8 cellular contexts compared by ENCODE assay signal in the genomic region with DNA sequence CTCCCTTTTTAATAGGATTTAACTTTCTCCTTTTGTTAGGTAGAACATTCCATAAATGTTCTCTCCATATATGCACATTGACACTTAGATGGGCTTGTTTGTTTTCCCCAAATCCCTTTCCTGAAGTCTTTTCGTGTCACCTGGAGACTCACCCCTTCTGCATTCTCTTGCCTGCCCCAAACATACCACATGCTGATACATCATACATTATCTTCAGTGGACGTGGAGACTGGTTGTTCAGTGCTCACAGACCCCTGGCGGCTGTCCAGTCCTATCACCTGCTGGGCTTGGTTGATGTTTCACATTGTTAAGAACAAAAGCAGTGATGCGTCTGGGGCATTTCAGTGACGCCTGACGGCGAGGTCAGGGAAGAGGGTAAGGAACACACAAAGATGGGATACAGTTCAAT. TPM values are rescaled to one million over a fixed set of nuclear protein-coding genes. Genes with fewer than 3 reads are reported as not detected.
A peak's percentile ranks its signal among the peaks of the same experiment; 100 is the strongest.
DNase-seq lines count a peak whose midpoint lies in the region; ATAC-seq and TF ChIP-seq lines count a peak whose summit lies in the region.

No MANE protein-coding gene starts in this region.

- no peak overlapping the region for H3K9ac ChIP-seq in PC-3 (ENCODE audit: low read length)

- H3K9me3 ChIP-seq in A673 (ENCODE audit: low read depth, low read length, poor library complexity, severe bottlenecking) (no peaks in the 10 kb centered on the region), PC-3 (ENCODE audit: low read length) (no peaks in the 10 kb centered on the region)

- H3K4me2 ChIP-seq in PC-3 (ENCODE audit: low read length) = no peak overlapping the region

- no peaks in the 10 kb centered on the region for H3K36me3 ChIP-seq in A673 (ENCODE audit: insufficient read depth, low read length, poor library complexity, severe bottlenecking)
- H3K36me3 ChIP-seq in H7 (replicated peaks; ENCODE audit: control insufficient read depth, insufficient read depth, low read length) = no peaks in the 10 kb centered on the region
- H3K36me3 ChIP-seq in PC-3 (ENCODE audit: low read depth, low read length) = no peaks in the 10 kb centered on the region

- H3K9me2 ChIP-seq in PC-3 (replicated peaks; ENCODE audit: low read length) = no peaks in the 10 kb centered on the region

- H3K4me1 ChIP-seq in A673 (ENCODE audit: insufficient read depth, low read length, poor library complexity, severe bottlenecking) = peaks cover 31% of the 10 kb centered on the region
- H3K4me1 ChIP-seq in PC-3 (ENCODE audit: insufficient read depth, low read length) = peaks cover 21% of the 10 kb centered on the region; the same call in 1 of the 2 replicates

- H3K27ac ChIP-seq in A673 (ENCODE audit: low read depth, low read length, poor library complexity, severe bottlenecking) = no peak overlapping the region
- H3K27ac ChIP-seq in PC-3 (ENCODE audit: low read length) = no peak overlapping the region

- no peaks in the 10 kb centered on the region for H3K27me3 ChIP-seq in A673 (replicated peaks; ENCODE audit: insufficient read depth, low read depth, low read length, poor library complexity)
- peaks cover 39% of the 10 kb centered on the region for H3K27me3 ChIP-seq in H7 (ENCODE audit: control insufficient read depth, insufficient read depth, low read length)
- H3K27me3 ChIP-seq in PC-3 (ENCODE audit: low read length) = peaks cover 11% of the 10 kb centered on the region; the same call in 1 of the 2 replicates

- H3K4me3 ChIP-seq in A673 (ENCODE audit: low read depth, low read length, poor library complexity, severe bottlenecking) = no peak overlapping the region
- H3K4me3 ChIP-seq in H7 (ENCODE audit: insufficient read depth, low read depth, low read length) = no peak overlapping the region
- no peak overlapping the region for H3K4me3 ChIP-seq in PC-3 (ENCODE audit: low read length)

- H2AFZ ChIP-seq in PC-3 (ENCODE audit: low read length) = no peak overlapping the region

- no peaks in the 10 kb centered on the region for H4K20me1 ChIP-seq in PC-3 (ENCODE audit: low read length)

- intact Hi-C loops in A673 (cut with micrococcal nuclease; ENCODE audit: unreplicated experiment) = loop anchor here (1.0 kb wide), 1 partner anchor 12 kb away; no protein-coding TSS in a partner anchor
- intact Hi-C loops in PC-3 (cut with micrococcal nuclease) = no loop called here

- TF ChIP-seq CTCF in A673 (conservative IDR thresholded peaks at IDR 0.05; ENCODE audit: low read depth, low read length) (no peak), PC-3 (conservative IDR thresholded peaks at IDR 0.05; ENCODE audit: low read depth, low read length) (no peak)

- CTCF ChIA-PET in A673 (lab: Charles Lee) = no interaction called here
- CTCF ChIA-PET in PC-3 (lab: Charles Lee) = no interaction called here

- peak; percentile 28 for DNase-seq in A673 (ENCODE audit: low spot score)
- peak; percentile 64 for DNase-seq in H7
- peak; percentile 21 for DNase-seq in PC-3
- DNase-seq in kidney tubule cell (ENCODE audit: low spot score) = peak; percentile 83
- DNase-seq in T-helper 9 cell = no peak
- DNase-seq in LoVo (ENCODE audit: low spot score) = no peak

- POLR2A ChIA-PET in A673 (lab: Charles Lee; ENCODE audit: low non-redundant PET) = no interaction called here
- POLR2A ChIA-PET in PC-3 (lab: Charles Lee; ENCODE audit: unreplicated experiment) = no interaction called here

- no peaks in the 10 kb centered on the region for H3F3A ChIP-seq in PC-3 (ENCODE audit: low read length, unreplicated experiment)

- no peaks in the 10 kb centered on the region for H3K79me2 ChIP-seq in PC-3 (ENCODE audit: low read length)

- no peak for ATAC-seq in PC-3
- no peak for ATAC-seq in HG03135 (IDR thresholded peaks at IDR 0.05; ENCODE audit: unreplicated experiment)
- ATAC-seq in GM21723 (IDR thresholded peaks at IDR 0.05; ENCODE audit: unreplicated experiment) = no peak

- no TSS peak for BruUV-seq in A673 (replicated peaks; lab: Mats Ljungman, UMichigan)
- no TSS peak for BruUV-seq in PC-3 (replicated peaks; lab: Mats Ljungman, UMichigan)

RNA-seq across cellular contexts. Expression of gene FMOD, which starts 22.2 kb away (rescaled TPM):
- total RNA-seq in A673 (2021) = 0.35 and 0.69 TPM in 2 replicates
- not detected in 2 replicates for total RNA-seq in H7 (2014; rRNA removed; shearing (Covaris generic))
- total RNA-seq in PC-3 (2014; rRNA removed) = not detected in 2 replicates

RNA-seq across cellular contexts. Expression of gene BTG2, which starts 23.4 kb away (rescaled TPM):
- 8.5 and 9.3 TPM in 2 replicates for total RNA-seq in A673 (2021)
- 7.2 and 8.7 TPM in 2 replicates for total RNA-seq in H7 (2014; rRNA removed; shearing (Covaris generic))
- total RNA-seq in PC-3 (2014; rRNA removed) = 2.2 and 2.4 TPM in 2 replicates

Comparison
In these comparisons a context has a peak if more than half of its experiments do, and no peak if none do; other contexts are left out.
1. DNase-seq: peak in A673 (single experiment), H7 (single experiment), PC-3 (single experiment) and kidney tubule cell (single experiment); none in T-helper 9 cell (single experiment) and LoVo (single experiment).